In the genomic region with DNA sequence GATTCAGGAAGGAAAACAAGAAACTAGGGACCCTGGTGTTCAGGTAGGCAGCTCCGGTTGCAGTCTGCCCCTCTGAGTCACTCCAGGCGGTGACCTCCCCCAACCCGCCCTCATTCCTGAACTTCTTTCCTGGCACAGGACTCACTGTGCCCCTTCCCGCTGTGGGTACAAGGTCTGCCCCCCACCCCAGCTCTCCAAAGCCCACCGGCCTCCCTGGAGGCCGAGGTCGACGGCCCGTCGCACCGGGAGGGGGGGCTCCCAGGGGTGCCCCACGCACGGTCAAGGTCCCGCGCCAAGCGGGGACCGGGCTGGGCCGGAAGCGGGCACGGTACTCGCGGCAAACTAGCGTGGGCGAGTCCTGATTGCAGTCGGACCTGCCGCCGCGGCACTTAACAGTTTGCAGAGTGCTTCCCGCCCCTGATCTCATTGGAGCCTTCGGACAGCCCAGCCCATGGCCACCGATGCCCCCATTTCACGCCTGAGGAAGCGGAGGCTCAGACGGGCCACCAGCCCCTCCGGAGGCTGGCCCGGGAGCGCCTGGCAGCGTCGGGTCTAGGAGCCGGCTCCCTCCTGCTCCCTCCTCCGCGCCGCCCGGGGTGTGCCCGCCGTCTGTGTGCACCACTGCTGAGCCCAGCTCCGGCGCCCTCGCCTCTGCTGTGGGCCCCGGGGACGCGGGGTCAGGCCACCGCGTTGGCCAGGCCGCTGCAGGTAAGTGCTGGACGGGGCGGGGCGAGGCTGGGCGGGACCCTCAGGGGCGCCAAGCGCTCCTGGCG, we compare ENCODE assay signal across 8 cellular contexts. TPM values are rescaled to one million over a fixed set of nuclear protein-coding genes. Genes with fewer than 3 reads are reported as not detected.
DNase-seq lines count a peak whose midpoint lies in the region; ATAC-seq and TF ChIP-seq lines count a peak whose summit lies in the region.

A gene (plus strand): TSS at position 144 of the 773 bp plus-strand sequence. CDS start 3,549 bp downstream, outside the sequence.

- no peak for TF ChIP-seq POLR2A in NB4 (IDR thresholded peaks at IDR 0.05; ENCODE audit: extremely low read depth, insufficient read length)

- H3K27me3 ChIP-seq in osteoblast (ENCODE audit: insufficient read depth, low read length): peaks cover 53% of the 10 kb centered on the region

- no peaks in the 10 kb centered on the region for H3K79me2 ChIP-seq in osteoblast (ENCODE audit: insufficient read depth, low read length)

- H3K36me3 Mint-ChIP-seq in endothelial cell (ENCODE audit: low read depth, unreplicated experiment): peaks cover 4% of the 10 kb centered on the region

- no peak for DNase-seq in AG10803 (ENCODE audit: low read depth)
- DNase-seq in NB4 (ENCODE audit: low read depth): peak; percentile 8
- DNase-seq in endothelial cell (ENCODE audit: low spot score): peak; percentile 29
- DNase-seq in osteoblast (ENCODE audit: insufficient read length, low spot score, missing footprints): peak; percentile 91
- no peak for DNase-seq in SKM-1 treated with dmso at 0.1 percent for 144 hours (lab: John Stamatoyannopoulos, UW; ENCODE audit: unreplicated experiment)
- DNase-seq in A172 (ENCODE audit: low spot score): no peak
- no peak for DNase-seq in EL

- H4K20me1 ChIP-seq in osteoblast (ENCODE audit: insufficient read depth, low read length): no peaks in the 10 kb centered on the region

- no peaks in the 10 kb centered on the region for H3K9me3 Mint-ChIP-seq in endothelial cell (ENCODE audit: unreplicated experiment)

- H3K4me2 ChIP-seq in osteoblast (ENCODE audit: insufficient read depth, low read length): peak within 1 kb of the TSS; percentile 61

- no peak for TF ChIP-seq CTCF in AG10803 (conservative IDR thresholded peaks at IDR 0.05; ENCODE audit: low read length)
- no peak for TF ChIP-seq CTCF in NB4 (IDR thresholded peaks at IDR 0.05; ENCODE audit: low read depth, low read length)
- TF ChIP-seq CTCF in endothelial cell (IDR thresholded peaks at IDR 0.05; ENCODE audit: unreplicated experiment): no peak
- TF ChIP-seq CTCF in osteoblast (IDR thresholded peaks at IDR 0.05; ENCODE audit: extremely low read depth, low read depth, low read length): no peak

- no peak within 1 kb of the TSS for H2AFZ ChIP-seq in osteoblast (ENCODE audit: low read length)

- peaks cover 44% of the 10 kb centered on the region for H3K4me1 Mint-ChIP-seq in endothelial cell (ENCODE audit: unreplicated experiment)

- no peak within 1 kb of the TSS for H3K27ac ChIP-seq in osteoblast (ENCODE audit: low read depth, low read length)

- H3K27me3 Mint-ChIP-seq in endothelial cell (ENCODE audit: unreplicated experiment): peaks cover 12% of the 10 kb centered on the region

- H3K4me3 Mint-ChIP-seq in endothelial cell (ENCODE audit: unreplicated experiment): peak within 1 kb of the TSS; percentile 86

- no peaks in the 10 kb centered on the region for H3K9me3 ChIP-seq in osteoblast (ENCODE audit: low read depth, low read length)

- peak within 1 kb of the TSS; percentile 15; the same call in 1 of the 2 replicates for H3K4me3 ChIP-seq in AG10803 (ENCODE audit: low read length)
- no peak within 1 kb of the TSS for H3K4me3 ChIP-seq in NB4 (ENCODE audit: low read depth, low read length)
- H3K4me3 ChIP-seq in osteoblast (ENCODE audit: insufficient read depth, low read length): peak within 1 kb of the TSS; percentile 50

- no peak within 1 kb of the TSS for H3K27ac Mint-ChIP-seq in endothelial cell (ENCODE audit: unreplicated experiment)

- no peaks in the 10 kb centered on the region for H3K4me1 ChIP-seq in osteoblast (ENCODE audit: insufficient read depth, low read length)

- no peaks in the 10 kb centered on the region for H3K36me3 ChIP-seq in osteoblast (ENCODE audit: insufficient read depth, low read length)

- ATAC-seq in HG03457 (IDR thresholded peaks at IDR 0.05; ENCODE audit: unreplicated experiment): no peak

RNA-seq across cellular contexts. Expression of the gene that starts here (rescaled TPM):
- 9.6 TPM for total RNA-seq in endothelial cell (ENCODE audit: unreplicated experiment)
- not detected in 2 replicates for total RNA-seq in osteoblast
- 0.74 and 1.6 TPM in 2 replicates for total RNA-seq in A172 (2014; rRNA removed; shearing (Covaris generic))

Comparison
In these comparisons a context has a peak if more than half of its experiments do, and no peak if none do; other contexts are left out.
1. Peak in DNase-seq, H3K4me3 ChIP-seq and H3K4me2 ChIP-seq in osteoblast; RNA of the gene not detected or under 1 TPM.
2. DNase-seq: peak in NB4 (single experiment) and endothelial cell (single experiment); none in AG10803 (single experiment), SKM-1 treated with dmso at 0.1 percent for 144 hours (single experiment), A172 (single experiment) and EL (single experiment).